Comparison of ENCODE assay signal across 11 cellular contexts in genomic region chr14:64761441-64762043, GRCh38. TPM values are rescaled to one million over a fixed set of nuclear protein-coding genes. Genes with fewer than 3 reads are reported as not detected.
A peak's percentile ranks its signal among the peaks of the same experiment; 100 is the strongest.
DNase-seq lines count a peak whose midpoint lies in the region; FAIRE-seq and TF ChIP-seq lines count a peak whose summit lies in the region.
"Had no signal": no experiment of that assay in that cellular context is flagged by ENCODE, and none has a peak within 500 bp of the region (broad histone marks: within the 10 kb centered on the region; RNA-seq: fewer than 3 reads in every experiment).

No MANE protein-coding gene starts in this region.

- TF ChIP-seq RAD21 in H1 (IDR thresholded peaks at IDR 0.05 in 1 of 2, conservative IDR thresholded peaks at IDR 0.05 in 1 of 2; ENCODE audit: low read depth in 2 of 2, low read length in 2 of 2): no peak

- H3K27ac ChIP-seq in BLaER1 (peak overlapping the region; percentile 3; the same call in 1 of the 2 replicates), H1 (ENCODE audit: low read depth, low read length) (no peak overlapping the region)

- no peak overlapping the region for H2AFZ ChIP-seq in H1 (ENCODE audit: low read length)

- peaks cover 6% of the 10 kb centered on the region; the same call in 1 of the 2 replicates for H3K23me2 ChIP-seq in H1 (ENCODE audit: low read depth, low read length)

- H3K9ac ChIP-seq in BLaER1: no peak overlapping the region
- no peak overlapping the region for H3K9ac ChIP-seq in H1 (replicated peaks in 1 of 4; ENCODE audit: extremely low read depth in 1 of 4, low read depth in 3 of 4, low read length in 3 of 4)

- no peaks in the 10 kb centered on the region for H3K79me1 ChIP-seq in H1 (ENCODE audit: low read depth, low read length)

- 0 out of 2 replicates have a peak overlapping the region, but pooled peaks have one; percentile 34 for H2BK20ac ChIP-seq in H1 (ENCODE audit: low read length)

- H2AK5ac ChIP-seq in H1 (ENCODE audit: low read depth, low read length): no peak overlapping the region

- H3K79me2 ChIP-seq in H1 (ENCODE audit: control insufficient read depth in 1 of 2, insufficient read depth in 2 of 2, low read length in 2 of 2): no peaks in the 10 kb centered on the region

- H3K4me2 ChIP-seq in BLaER1 (peak overlapping the region; percentile 97), H1 (ENCODE audit: insufficient read depth in 1 of 2, low read depth in 2 of 2, low read length in 2 of 2) (no peak overlapping the region)

- CTCF ChIA-PET in H1 (lab: Charles Lee; ENCODE audit: partially characterized antibody): interaction anchor here (0.6 to 5.1 kb wide), 35 partner anchors 8 to 326 kb away, joined by 3 to 74 read pairs (median 4); no protein-coding TSS in a partner anchor

- peak overlapping the region; percentile 46; the same call in 1 of the 2 replicates for H2BK15ac ChIP-seq in H1 (ENCODE audit: low read length)

- no peak overlapping the region for H4K91ac ChIP-seq in H1 (replicated peaks; ENCODE audit: insufficient read length, low read length)

- H3K9me3 Mint-ChIP-seq in nephron: no peaks in the 10 kb centered on the region
- H3K9me3 Mint-ChIP-seq: dendritic cell treated with granulocyte-macrophage colony-stimulating factor and Interleukin-4, amounts not matched to agents 40 ng/mL and 50 ng/mL, for 4 days; naive B cell had no signal

- no peak overlapping the region for H3K14ac ChIP-seq in H1 (ENCODE audit: insufficient read length)

- FAIRE-seq in H1 (lab: Jason Lieb, UNC): no peak
- FAIRE-seq: G401.6 had no signal

- peaks cover 62% of the 10 kb centered on the region for H3K4me1 ChIP-seq in BLaER1
- peaks cover 4 to 34% (median 24%) of the 10 kb centered on the region in 4 experiments for H3K4me1 ChIP-seq in H1 (replicated peaks in 1 of 4; ENCODE audit: control insufficient read depth in 3 of 4, insufficient read depth in 4 of 4, low read length in 3 of 4)

- no peak overlapping the region for H2BK120ac ChIP-seq in H1 (replicated peaks; ENCODE audit: low read depth, low read length)

- H3K4me1 Mint-ChIP-seq in nephron: peaks cover 82% of the 10 kb centered on the region

- WGBS in H1 (ENCODE audit: extremely low coverage in 1 of 2, insufficient coverage in 1 of 2, insufficient read length in 1 of 2, insufficient replicate concordance in 2 of 2, low coverage in 1 of 2, low lambda C conversion rate in 2 of 2, missing lambda C conversion rate in 1 of 2), 2 experiments: 83% methylated on average over 5 of the region's 5 CpGs; no CpG with 5 or more reads in 1 of the 2 experiments

- H3K4me3 ChIP-seq in BLaER1 (no peak overlapping the region), H1 (ENCODE audit: extremely low read depth in 1 of 4, insufficient read depth in 2 of 4, low read depth in 3 of 4, low read length in 4 of 4) (no peak overlapping the region)

- H3K36me3 ChIP-seq in BLaER1: no peaks in the 10 kb centered on the region
- no peaks in the 10 kb centered on the region for H3K36me3 ChIP-seq in H1 (ENCODE audit: control insufficient read depth in 2 of 4, insufficient read depth in 4 of 4, low read length in 3 of 4)

- no peak overlapping the region for H3K4ac ChIP-seq in H1 (replicated peaks; ENCODE audit: insufficient read length, low read depth, low read length)

- H3K23ac ChIP-seq in H1 (ENCODE audit: insufficient read length): no peak overlapping the region

- H3K56ac ChIP-seq in H1 (replicated peaks; ENCODE audit: insufficient read length, low read depth, low read length): no peak overlapping the region

- peaks cover 4% of the 10 kb centered on the region for H3K27me3 Mint-ChIP-seq in nephron (ENCODE audit: low read depth)

- H3K9me3 ChIP-seq in BLaER1 (no peaks in the 10 kb centered on the region), H1 (ENCODE audit: insufficient read depth in 2 of 2, low read depth in 1 of 2, low read length in 1 of 2) (no peaks in the 10 kb centered on the region)

- 0 out of 2 replicates have a peak overlapping the region, but pooled peaks have one; percentile 27 for H2BK12ac ChIP-seq in H1 (ENCODE audit: low read depth, low read length)

- no peak for TF ChIP-seq POLR2A in H1 (IDR thresholded peaks at IDR 0.05; ENCODE audit: control extremely low read depth in 1 of 2, low read depth in 2 of 2, low read length in 2 of 2)

- no peak overlapping the region for H4K5ac ChIP-seq in H1 (ENCODE audit: insufficient read length, low read depth, low read length)

- no peaks in the 10 kb centered on the region for H3K36me3 Mint-ChIP-seq in nephron (ENCODE audit: low read depth)
- H3K36me3 Mint-ChIP-seq: naive B cell had no signal

- in situ Hi-C loops in G401 (cut with HindIII; ENCODE audit: low sequenced_read_pairs): no loop called here

- H2BK5ac ChIP-seq in H1 (ENCODE audit: low read depth, low read length): no peak overlapping the region

- H4K20me1 ChIP-seq in BLaER1 (no peaks in the 10 kb centered on the region), H1 (replicated peaks in 1 of 2; ENCODE audit: control insufficient read depth in 1 of 2, insufficient read depth in 2 of 2, low read length in 2 of 2) (peaks cover 0 to 6% of the 10 kb centered on the region in 2 experiments)

- POLR2A ChIA-PET in H1 (lab: Charles Lee; ENCODE audit: partially characterized antibody): interaction anchor here (1.0 to 1.4 kb wide), 2 partner anchors 9 to 10 kb away, joined by 3 to 5 read pairs; no protein-coding TSS in a partner anchor

- H3K18ac ChIP-seq in H1 (ENCODE audit: extremely low read depth, low read length): no peak overlapping the region

- TF ChIP-seq CTCF in H1 (IDR thresholded peaks at IDR 0.05; ENCODE audit: control extremely low read depth in 1 of 3, insufficient read depth in 1 of 3, low read depth in 1 of 3, low read length in 3 of 3) (no peak), nephron (IDR thresholded peaks at IDR 0.05; ENCODE audit: unreplicated experiment in 3 of 3) (no peak)

- no peak overlapping the region for H4K8ac ChIP-seq in H1 (ENCODE audit: extremely low read depth, insufficient read depth, low read length)

- DNase-seq in NCI-H1105 (lab: John Stamatoyannopoulos, UW): peak; percentile 37
- DNase-seq in H1 (ENCODE audit: low read depth in 1 of 2, low spot score in 2 of 2): no peak
- no peak for DNase-seq in G401 (ENCODE audit: low spot score)
- no peak for DNase-seq in glomerular visceral epithelial cell (ENCODE audit: extremely low spot score)
- DNase-seq in activated CD4-positive, alpha-beta T cell treated with anti-CD3 and anti-CD28 coated beads for 1 hour: no peak
- DNase-seq in pons (ENCODE audit: low spot score): no peak
- DNase-seq: naive B cell had no signal

- no peak for TF ChIP-seq EP300 in H1 (IDR thresholded peaks at IDR 0.05; ENCODE audit: borderline replicate concordance in 1 of 2, low read depth in 2 of 2, low read length in 2 of 2)

- peak overlapping the region; percentile 95 to 96 (median 96) for H3K27ac Mint-ChIP-seq in nephron
- H3K27ac Mint-ChIP-seq: dendritic cell treated with granulocyte-macrophage colony-stimulating factor and Interleukin-4, amounts not matched to agents 40 ng/mL and 50 ng/mL, for 4 days had no signal

- H3K4me3 Mint-ChIP-seq in nephron: peak overlapping the region; percentile 25 to 53 (median 39)
- H3K4me3 Mint-ChIP-seq: dendritic cell treated with granulocyte-macrophage colony-stimulating factor and Interleukin-4, amounts not matched to agents 40 ng/mL and 50 ng/mL, for 4 days; naive B cell had no signal

- H3K27me3 ChIP-seq in BLaER1 (no peaks in the 10 kb centered on the region), H1 (replicated peaks in 1 of 4; ENCODE audit: control insufficient read depth in 3 of 4, extremely low read depth in 1 of 4, insufficient read depth in 3 of 4, low read length in 3 of 4) (peaks cover 0 to 2% (median 0%) of the 10 kb centered on the region in 4 experiments; a peak in 3 of 7 replicates)

TF ChIP-seq in H1, 55 proteins besides CTCF, POLR2A, EP300 and RAD21 (continues in another document):
- TF ChIP-seq RFX5 (IDR thresholded peaks at IDR 0.05; ENCODE audit: borderline replicate concordance, low read depth, low read length) (no peak), HDAC6 (IDR thresholded peaks at IDR 0.05; ENCODE audit: low read depth, low read length) (no peak), ZNF274 (IDR thresholded peaks at IDR 0.05; ENCODE audit: borderline replicate concordance, extremely low read depth, low read length) (no peak), POU5F1 (IDR thresholded peaks at IDR 0.05; ENCODE audit: low read depth, low read length) (no peak), CHD2 (IDR thresholded peaks at IDR 0.05; ENCODE audit: low read length) (no peak), E2F6 (IDR thresholded peaks at IDR 0.05) (no peak), GTF2F1 (IDR thresholded peaks at IDR 0.05; ENCODE audit: borderline replicate concordance, low read depth, low read length) (no peak), SIX5 (IDR thresholded peaks at IDR 0.05; ENCODE audit: low read depth, low read length) (no peak), SP4 (IDR thresholded peaks at IDR 0.05; ENCODE audit: low read length) (no peak)

RNA-seq across cellular contexts. Expression of gene PLEKHG3, which starts 57.3 kb away (rescaled TPM):
- total RNA-seq in H1 (2021; fragmentation: NEBNext Ultra II Directional; extraction: Animal tissue kit (Norgen Biotek cat#: 25700)): 89.1 and 90.6 TPM in 2 replicates
- 43.4 and 52.2 TPM in 2 replicates for polyA plus RNA-seq in H1 (2011; rRNA removed)
- polyA plus RNA-seq in H1 (2011; cell fraction: cytosol; rRNA removed): 47.9 TPM
- 122 TPM for polyA plus RNA-seq in H1 (2011; cell fraction: nucleus; rRNA removed)
- polyA plus RNA-seq in H1 (2012, experiment 1 of 2): 38.4 to 58.9 TPM (median 52.0 TPM) in 4 replicates
- 33.1 TPM for polyA plus RNA-seq in H1 (2012, experiment 2 of 2)
- 25.1 TPM for polyA plus RNA-seq in H1 (2013, experiment 1 of 2)
- polyA plus RNA-seq in H1 (2013, experiment 2 of 2): 24.3 TPM
- polyA minus RNA-seq in H1 (2011; rRNA and poly(A)+ RNA removed): 67.8 and 88.3 TPM in 2 replicates
- 45.6 TPM for polyA minus RNA-seq in H1 (2011; cell fraction: cytosol; rRNA and poly(A)+ RNA removed)
- 80.2 TPM for polyA minus RNA-seq in H1 (2011; cell fraction: nucleus; rRNA and poly(A)+ RNA removed)
- 5.2 and 6.7 TPM in 2 replicates for total RNA-seq in G401 (2014; rRNA removed; shearing (Covaris generic))

Comparison
In these comparisons a context has a peak if more than half of its experiments do, and no peak if none do; other contexts are left out.
1. RNA of gene PLEKHG3, which starts 57.3 kb away (total RNA-seq): 89.1 to 90.6 TPM in H1; 5.2 to 6.7 TPM in G401; every median in the first group is over 10 times any median in the second.